22 cellular contexts compared by ENCODE assay signal in the genomic region with DNA sequence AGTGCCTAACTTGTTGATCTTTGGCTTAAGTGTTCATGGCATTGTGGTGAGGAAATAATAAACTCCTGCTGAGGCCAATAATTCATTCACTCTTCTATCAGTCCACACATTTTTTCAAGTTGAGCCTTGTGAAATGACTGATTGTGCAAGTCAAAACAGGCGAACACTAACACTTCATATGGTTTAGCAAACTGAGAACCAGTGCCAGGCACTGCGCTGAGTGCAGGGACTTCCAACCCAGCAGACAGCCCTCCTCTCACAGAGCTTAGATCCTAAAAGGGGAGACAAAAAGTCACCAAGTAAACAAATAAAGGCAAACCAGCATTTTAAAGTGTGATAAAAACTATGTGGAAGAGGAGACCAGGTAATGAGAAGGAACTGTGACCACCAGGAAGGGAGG.
DNase-seq lines count a peak whose midpoint lies in the region; ATAC-seq, FAIRE-seq and TF ChIP-seq lines count a peak whose summit lies in the region.
"Had no signal": no experiment of that assay in that cellular context is flagged by ENCODE, and none has a peak within 500 bp of the region (broad histone marks: within the 10 kb centered on the region; RNA-seq: fewer than 3 reads in every experiment).

No MANE protein-coding gene starts in this region.

- no peaks in the 10 kb centered on the region for H3K27me3 Mint-ChIP-seq in stimulated activated naive B cell treated with anti-CD40 and anti-IgM and Interleukin-4, amounts not matched to agents 10 μg/mL and 1 μg/mL and 100 μg/mL, for 72 hours
- H3K27me3 Mint-ChIP-seq: CD4-positive, alpha-beta memory T cell had no signal

- H3K9me3 Mint-ChIP-seq in stimulated activated naive B cell treated with anti-CD40 and anti-IgM and Interleukin-4, amounts not matched to agents 10 μg/mL and 1 μg/mL and 100 μg/mL, for 72 hours = peaks cover 2 to 3% of the 10 kb centered on the region in 2 donors

- H3K4me3 ChIP-seq in adipocyte (ENCODE audit: low read length) (peak overlapping the region; percentile 26), HepG2 (replicated peaks in 1 of 3; ENCODE audit: insufficient read depth in 1 of 3, low read depth in 2 of 3, low read length in 3 of 3) (no peak overlapping the region)
- H3K4me3 ChIP-seq: BLaER1 treated with 17β-estradiol and CSF1 and Interleukin-3, amounts not matched to agents 10 nM and 100 nM; SK-N-MC had no signal

- no peak overlapping the region for H2AFZ ChIP-seq in HepG2 (ENCODE audit: low read length)

- no peaks in the 10 kb centered on the region for H3K27me3 ChIP-seq in adipocyte (replicated peaks; ENCODE audit: control insufficient read depth, insufficient read depth, low read length)
- H3K27me3 ChIP-seq in HepG2 (ENCODE audit: control insufficient read depth in 1 of 2, insufficient read depth in 2 of 2, low read length in 2 of 2) = no peaks in the 10 kb centered on the region; a peak in 1 of 5 replicates
- H3K27me3 ChIP-seq: BLaER1 treated with 17β-estradiol and CSF1 and Interleukin-3, amounts not matched to agents 10 nM and 100 nM had no signal

- H3K4me1 ChIP-seq in adipocyte (ENCODE audit: control insufficient read depth, insufficient read depth, low read length) (peaks cover 20% of the 10 kb centered on the region), HepG2 (ENCODE audit: insufficient read depth, low read length) (no peaks in the 10 kb centered on the region)
- H3K4me1 ChIP-seq: BLaER1 treated with 17β-estradiol and CSF1 and Interleukin-3, amounts not matched to agents 10 nM and 100 nM; Caco-2 had no signal

- no peak for TF ChIP-seq RAD21 in HepG2 (CRISPR knock-in tag; IDR thresholded peaks at IDR 0.05)

- no peak for TF ChIP-seq POLR2A in HepG2 (IDR thresholded peaks at IDR 0.05; ENCODE audit: insufficient read depth in 1 of 2, low read depth in 2 of 2, low read length in 2 of 2)

- no peak overlapping the region for H3K4me2 ChIP-seq in HepG2 (ENCODE audit: low read depth, low read length)
- H3K4me2 ChIP-seq: BLaER1 treated with 17β-estradiol and CSF1 and Interleukin-3, amounts not matched to agents 10 nM and 100 nM had no signal

- H3K9me3 ChIP-seq in adipocyte (ENCODE audit: control insufficient read depth, low read length) = no peaks in the 10 kb centered on the region
- H3K9me3 ChIP-seq in HepG2 (ENCODE audit: low read length) = no peaks in the 10 kb centered on the region
- H3K9me3 ChIP-seq: BLaER1 treated with 17β-estradiol and CSF1 and Interleukin-3, amounts not matched to agents 10 nM and 100 nM; Caco-2 had no signal

- BruUV-seq in HepG2 (replicated peaks; lab: Mats Ljungman, UMichigan) = no TSS peak

- H3K36me3 ChIP-seq in adipocyte (ENCODE audit: control insufficient read depth, insufficient read depth, low read length, severe bottlenecking) (no peaks in the 10 kb centered on the region), HepG2 (replicated peaks in 1 of 2; ENCODE audit: control insufficient read depth in 1 of 2, insufficient read depth in 2 of 2, low read length in 2 of 2) (no peaks in the 10 kb centered on the region)
- H3K36me3 ChIP-seq: BLaER1 treated with 17β-estradiol and CSF1 and Interleukin-3, amounts not matched to agents 10 nM and 100 nM had no signal

- 7% methylated on average over 2 of the region's 2 CpGs for WGBS in HepG2 (ENCODE audit: low lambda C conversion rate)

- H3K9ac ChIP-seq in adipocyte (ENCODE audit: low read length) (peak overlapping the region; percentile 69), HepG2 (ENCODE audit: insufficient read depth, low read depth, low read length) (no peak overlapping the region)
- H3K9ac ChIP-seq: BLaER1 treated with 17β-estradiol and CSF1 and Interleukin-3, amounts not matched to agents 10 nM and 100 nM had no signal

- no peak overlapping the region for H3K27ac ChIP-seq in HepG2 (ENCODE audit: extremely low read length, insufficient read depth, low read length)
- H3K27ac ChIP-seq: BLaER1 treated with 17β-estradiol and CSF1 and Interleukin-3, amounts not matched to agents 10 nM and 100 nM; SK-N-MC had no signal

- CTCF ChIA-PET in HepG2 (lab: Yijun Ruan, JAX; ENCODE audit: low intra/inter-chr PET ratio, low total read pairs) = no interaction called here

- no peak for TF ChIP-seq EP300 in HepG2 (IDR thresholded peaks at IDR 0.05; ENCODE audit: low read depth in 2 of 2, low read length in 2 of 2)
- no peak for TF ChIP-seq EP300 in HepG2 (CRISPR knock-in tag; IDR thresholded peaks at IDR 0.05; ENCODE audit: borderline replicate concordance)

- H4K20me1 ChIP-seq in HepG2 (ENCODE audit: insufficient read depth, low read length) = no peaks in the 10 kb centered on the region
- H4K20me1 ChIP-seq: BLaER1 treated with 17β-estradiol and CSF1 and Interleukin-3, amounts not matched to agents 10 nM and 100 nM had no signal

- no peaks in the 10 kb centered on the region for H3K36me3 Mint-ChIP-seq in stimulated activated naive B cell treated with anti-CD40 and anti-IgM and Interleukin-4, amounts not matched to agents 10 μg/mL and 1 μg/mL and 100 μg/mL, for 72 hours
- H3K36me3 Mint-ChIP-seq: CD4-positive, alpha-beta memory T cell had no signal

- TF ChIP-seq CTCF in HepG2 (CRISPR knock-in tag; IDR thresholded peaks at IDR 0.05) = no peak

- in situ Hi-C loops in HepG2 (cut with HindIII; ENCODE audit: extremely low pct_ligation_motif_present, low pct_unique_long_range_greater_than_20kb) = no loop called here

- intact Hi-C loops in HepG2 (cut with micrococcal nuclease; ENCODE audit: unreplicated experiment) (no loop called here), sciatic nerve (cut with DNase I) (no loop called here)

- H3K79me2 ChIP-seq in HepG2 (ENCODE audit: insufficient read depth, low read length) = no peaks in the 10 kb centered on the region

- DNase-seq in NCI-H510A treated with DMSO at 0.1 percent for 48 hours (lab: John Stamatoyannopoulos, UW) (peak; percentile 11), NCI-H510A (lab: John Stamatoyannopoulos, UW) (no peak), adipocyte (ENCODE audit: low read depth) (no peak), HepG2 (ENCODE audit: low spot score) (no peak), sciatic nerve (ENCODE audit: low spot score) (no peak), NCI-H526 treated with DMSO at 0.1 percent for 48 hours (lab: John Stamatoyannopoulos, UW) (no peak), NCI-H1436 (lab: John Stamatoyannopoulos, UW) (no peak)
- DNase-seq in stimulated activated naive B cell treated with anti-CD40 and anti-IgM and Interleukin-4, amounts not matched to agents 10 μg/mL and 1 μg/mL and 100 μg/mL, for 72 hours = no peak
- DNase-seq: 8988T; CD4-positive, alpha-beta memory T cell; DMS 273 treated with DMSO at 0.1 percent for 48 hours; DMS79 treated with DMSO at 0.1 percent for 48 hours; Kasumi-1; NCI-H187 treated with DMSO at 0.1 percent for 48 hours; NCI-H2107; NCI-H524 treated with DMSO at 0.1 percent for 48 hours; PC-3; SHP77 treated with DMSO at 0.1 percent for 48 hours had no signal

- ATAC-seq in HepG2 (no peak), sciatic nerve (peak; percentile 67)
- ATAC-seq in stimulated activated naive B cell treated with anti-CD40 and anti-IgM and Interleukin-4, amounts not matched to agents 10 μg/mL and 1 μg/mL and 100 μg/mL, for 72 hours (replicated peaks) = no peak
- ATAC-seq: PC-3 had no signal

- no peak overlapping the region for H3K27ac Mint-ChIP-seq in stimulated activated naive B cell treated with anti-CD40 and anti-IgM and Interleukin-4, amounts not matched to agents 10 μg/mL and 1 μg/mL and 100 μg/mL, for 72 hours
- H3K27ac Mint-ChIP-seq: CD4-positive, alpha-beta memory T cell had no signal

- H3K4me1 Mint-ChIP-seq in stimulated activated naive B cell treated with anti-CD40 and anti-IgM and Interleukin-4, amounts not matched to agents 10 μg/mL and 1 μg/mL and 100 μg/mL, for 72 hours = no peaks in the 10 kb centered on the region
- H3K4me1 Mint-ChIP-seq: CD4-positive, alpha-beta memory T cell had no signal

- POLR2A ChIA-PET in HepG2 (lab: Yijun Ruan, JAX) = no interaction called here

- no peak overlapping the region for H3K4me3 Mint-ChIP-seq in stimulated activated naive B cell treated with anti-CD40 and anti-IgM and Interleukin-4, amounts not matched to agents 10 μg/mL and 1 μg/mL and 100 μg/mL, for 72 hours
- H3K4me3 Mint-ChIP-seq: CD4-positive, alpha-beta memory T cell had no signal

- FAIRE-seq in HepG2 (lab: Jason Lieb, UNC) = no peak
- FAIRE-seq: H54 had no signal

TF ChIP-seq in HepG2, 621 proteins besides CTCF, POLR2A, EP300 and RAD21:
- TF ChIP-seq, protein P1, sequence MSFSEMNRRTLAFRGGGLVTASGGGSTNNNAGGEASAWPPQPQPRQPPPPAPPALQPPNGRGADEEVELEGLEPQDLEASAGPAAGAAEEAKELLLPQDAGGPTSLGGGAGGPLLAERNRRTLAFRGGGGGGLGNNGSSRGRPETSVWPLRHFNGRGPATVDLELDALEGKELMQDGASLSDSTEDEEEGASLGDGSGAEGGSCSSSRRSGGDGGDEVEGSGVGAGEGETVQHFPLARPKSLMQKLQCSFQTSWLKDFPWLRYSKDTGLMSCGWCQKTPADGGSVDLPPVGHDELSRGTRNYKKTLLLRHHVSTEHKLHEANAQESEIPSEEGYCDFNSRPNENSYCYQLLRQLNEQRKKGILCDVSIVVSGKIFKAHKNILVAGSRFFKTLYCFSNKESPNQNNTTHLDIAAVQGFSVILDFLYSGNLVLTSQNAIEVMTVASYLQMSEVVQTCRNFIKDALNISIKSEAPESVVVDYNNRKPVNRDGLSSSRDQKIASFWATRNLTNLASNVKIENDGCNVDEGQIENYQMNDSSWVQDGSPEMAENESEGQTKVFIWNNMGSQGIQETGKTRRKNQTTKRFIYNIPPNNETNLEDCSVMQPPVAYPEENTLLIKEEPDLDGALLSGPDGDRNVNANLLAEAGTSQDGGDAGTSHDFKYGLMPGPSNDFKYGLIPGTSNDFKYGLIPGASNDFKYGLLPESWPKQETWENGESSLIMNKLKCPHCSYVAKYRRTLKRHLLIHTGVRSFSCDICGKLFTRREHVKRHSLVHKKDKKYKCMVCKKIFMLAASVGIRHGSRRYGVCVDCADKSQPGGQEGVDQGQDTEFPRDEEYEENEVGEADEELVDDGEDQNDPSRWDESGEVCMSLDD (CRISPR knock-in tag; IDR thresholded peaks at IDR 0.05; ENCODE audit: borderline replicate concordance) = no peak
- TF ChIP-seq CEBPB (IDR thresholded peaks at IDR 0.05; ENCODE audit: borderline replicate concordance, low read depth, low read length) = 0 out of 2 replicates have a peak, but pooled peaks have one; percentile 23
TF ChIP-seq in HepG2: peak in this region for 1.
